ENCODE assay signal across 19 cellular contexts in genomic region chr7:26265061-26265460, GRCh38. TPM values are rescaled to one million over a fixed set of nuclear protein-coding genes. Genes with fewer than 3 reads are reported as not detected.
A peak's percentile ranks its signal among the peaks of the same experiment; 100 is the strongest.
DNase-seq lines count a peak whose midpoint lies in the region; ATAC-seq and TF ChIP-seq lines count a peak whose summit lies in the region.
"Had no signal": no experiment of that assay in that cellular context is flagged by ENCODE, and none has a peak within 500 bp of the region (broad histone marks: within the 10 kb centered on the region; RNA-seq: fewer than 3 reads in every experiment).

No MANE protein-coding gene starts in this region.

- H3K27me3 Mint-ChIP-seq in activated naive CD4-positive, alpha-beta T cell treated with anti-CD3 and anti-CD28 coated beads, Interleukin-2, amount 10 ng/mL, durations not matched to agents 7 days and 5 days: peaks cover 4% of the 10 kb centered on the region
- H3K27me3 Mint-ChIP-seq in activated T-helper 17 cell treated with anti-CD3 and anti-CD28 coated beads, Interleukin-2, amount 50 U/mL, for 72 hours: no peaks in the 10 kb centered on the region
- no peaks in the 10 kb centered on the region for H3K27me3 Mint-ChIP-seq in CD14-positive monocyte (ENCODE audit: low read depth in 3 of 3)

- no peaks in the 10 kb centered on the region for H3K4me1 Mint-ChIP-seq in activated naive CD4-positive, alpha-beta T cell treated with anti-CD3 and anti-CD28 coated beads, Interleukin-2, amount 10 ng/mL, durations not matched to agents 7 days and 5 days
- peaks cover 5% of the 10 kb centered on the region for H3K4me1 Mint-ChIP-seq in activated T-helper 17 cell treated with anti-CD3 and anti-CD28 coated beads, Interleukin-2, amount 50 U/mL, for 72 hours
- H3K4me1 Mint-ChIP-seq in CD14-positive monocyte: no peaks in the 10 kb centered on the region
- H3K4me1 Mint-ChIP-seq: B cell; CD4-positive, alpha-beta memory T cell had no signal

- intact Hi-C loops in CD14-positive monocyte (cut with micrococcal nuclease): no loop called here

- no peaks in the 10 kb centered on the region for H3K36me3 Mint-ChIP-seq in activated naive CD4-positive, alpha-beta T cell treated with anti-CD3 and anti-CD28 coated beads, Interleukin-2, amount 50 U/mL, for 72 hours
- H3K36me3 Mint-ChIP-seq in activated naive CD4-positive, alpha-beta T cell treated with anti-CD3 and anti-CD28 coated beads, Interleukin-2, amount 10 ng/mL, durations not matched to agents 7 days and 5 days: no peaks in the 10 kb centered on the region
- no peaks in the 10 kb centered on the region for H3K36me3 Mint-ChIP-seq in activated T-helper 17 cell treated with anti-CD3 and anti-CD28 coated beads, Interleukin-2, amount 50 U/mL, for 72 hours (ENCODE audit: low read depth)
- no peaks in the 10 kb centered on the region for H3K36me3 Mint-ChIP-seq in CD14-positive monocyte
- H3K36me3 Mint-ChIP-seq: CD4-positive, alpha-beta memory T cell had no signal

- no peak for DNase-seq in activated naive CD4-positive, alpha-beta T cell treated with anti-CD3 and anti-CD28 coated beads, Interleukin-2, amount 50 U/mL, for 72 hours (ENCODE audit: low spot score in 2 of 2)
- no peak for DNase-seq in activated naive CD4-positive, alpha-beta T cell treated with anti-CD3 and anti-CD28 coated beads, Interleukin-2, amount 10 ng/mL, durations not matched to agents 7 days and 5 days
- DNase-seq in HT1080 (ENCODE audit: low read depth): peak; percentile 14
- DNase-seq in fibroblast of villous mesenchyme (ENCODE audit: low read depth): peak; percentile 26
- no peak for DNase-seq in effector CD8-positive, alpha-beta T cell (lab: John Stamatoyannopoulos, UW)
- no peak for DNase-seq in CD14-positive monocyte (ENCODE audit: low spot score)
- DNase-seq: CD4-positive, alpha-beta memory T cell; DMS79 treated with DMSO at 0.1 percent for 48 hours; GF-D8; HFFc6; KG1; NCI-H187 treated with DMSO at 0.1 percent for 48 hours; NCI-H446 treated with DMSO at 0.1 percent for 48 hours; NCI-H82; SHP77 had no signal

- peak; percentile 46 to 91 for ATAC-seq in activated naive CD4-positive, alpha-beta T cell treated with anti-CD3 and anti-CD28 coated beads, Interleukin-2, amount 50 U/mL, for 72 hours
- peak; percentile 99 for ATAC-seq in activated T-helper 17 cell treated with anti-CD3 and anti-CD28 coated beads, Interleukin-2, amount 50 U/mL, for 72 hours (replicated peaks)
- ATAC-seq in GM21515 (IDR thresholded peaks at IDR 0.05; ENCODE audit: unreplicated experiment): no peak
- ATAC-seq: Panc1 had no signal

- TF ChIP-seq CTCF in fibroblast of villous mesenchyme (IDR thresholded peaks at IDR 0.05; ENCODE audit: insufficient read depth, low read depth, low read length): no peak
- TF ChIP-seq CTCF in CD14-positive monocyte (IDR thresholded peaks at IDR 0.05): no peak

- CTCF ChIA-PET in activated naive CD4-positive, alpha-beta T cell treated with anti-CD3 and anti-CD28 coated beads, Interleukin-2, amount 10 ng/mL, durations not matched to agents 7 days and 5 days (lab: Charles Lee): no interaction called here

- H3K9me3 Mint-ChIP-seq in activated naive CD4-positive, alpha-beta T cell treated with anti-CD3 and anti-CD28 coated beads, Interleukin-2, amount 50 U/mL, for 72 hours: peaks cover 0 to 5% of the 10 kb centered on the region in 2 donors
- no peaks in the 10 kb centered on the region for H3K9me3 Mint-ChIP-seq in activated naive CD4-positive, alpha-beta T cell treated with anti-CD3 and anti-CD28 coated beads, Interleukin-2, amount 10 ng/mL, durations not matched to agents 7 days and 5 days
- no peaks in the 10 kb centered on the region for H3K9me3 Mint-ChIP-seq in activated T-helper 17 cell treated with anti-CD3 and anti-CD28 coated beads, Interleukin-2, amount 50 U/mL, for 72 hours
- peaks cover 0 to 32% (median 13%) of the 10 kb centered on the region in 7 donors for H3K9me3 Mint-ChIP-seq in CD14-positive monocyte
- H3K9me3 Mint-ChIP-seq: CD4-positive, alpha-beta memory T cell; HFFc6 had no signal

- no peak overlapping the region for H3K4me3 Mint-ChIP-seq in activated naive CD4-positive, alpha-beta T cell treated with anti-CD3 and anti-CD28 coated beads, Interleukin-2, amount 10 ng/mL, durations not matched to agents 7 days and 5 days
- H3K4me3 Mint-ChIP-seq in activated T-helper 17 cell treated with anti-CD3 and anti-CD28 coated beads, Interleukin-2, amount 50 U/mL, for 72 hours: no peak overlapping the region
- no peak overlapping the region for H3K4me3 Mint-ChIP-seq in CD14-positive monocyte
- H3K4me3 Mint-ChIP-seq: B cell; CD4-positive, alpha-beta memory T cell; HFFc6 had no signal

- H3K27ac Mint-ChIP-seq in activated naive CD4-positive, alpha-beta T cell treated with anti-CD3 and anti-CD28 coated beads, Interleukin-2, amount 50 U/mL, for 72 hours: no peak overlapping the region
- H3K27ac Mint-ChIP-seq in activated naive CD4-positive, alpha-beta T cell treated with anti-CD3 and anti-CD28 coated beads, Interleukin-2, amount 10 ng/mL, durations not matched to agents 7 days and 5 days: no peak overlapping the region
- no peak overlapping the region for H3K27ac Mint-ChIP-seq in activated T-helper 17 cell treated with anti-CD3 and anti-CD28 coated beads, Interleukin-2, amount 50 U/mL, for 72 hours
- H3K27ac Mint-ChIP-seq in CD14-positive monocyte: no peak overlapping the region
- H3K27ac Mint-ChIP-seq: B cell; CD4-positive, alpha-beta memory T cell; HFFc6 had no signal

- no peak overlapping the region for H3K4me3 ChIP-seq in fibroblast of villous mesenchyme (ENCODE audit: low read depth, low read length)

RNA-seq across cellular contexts. Expression of gene SNX10, which starts 26.6 kb away (rescaled TPM):
- total RNA-seq in activated naive CD4-positive, alpha-beta T cell treated with anti-CD3 and anti-CD28 coated beads, Interleukin-2, amount 50 U/mL, for 72 hours: 10 to 100 TPM; 19.9 to 44.6 TPM
- total RNA-seq in HT1080 (2014; rRNA removed; shearing (Covaris generic)): 3.2 and 3.8 TPM in 2 replicates
- polyA plus RNA-seq in HT1080 (2015; cell fraction: cytosol; rRNA removed): 10.1 and 12.9 TPM in 2 replicates
- 3.7 and 4.4 TPM in 2 replicates for polyA plus RNA-seq in HT1080 (2015; cell fraction: nucleus; rRNA removed)
- total RNA-seq in activated T-helper 17 cell treated with anti-CD3 and anti-CD28 coated beads, Interleukin-2, amount 50 U/mL, for 72 hours: 10 to 100 TPM; 23.5 to 30.8 TPM
- 0.86 and 1.9 TPM in 2 replicates for total RNA-seq in fibroblast of villous mesenchyme
- 100 to 1,000 TPM; 219 to 250 TPM for polyA plus RNA-seq in CD14-positive monocyte
- total RNA-seq: HFFc6 had no signal

Comparison
In these comparisons a context has a peak if more than half of its experiments do, and no peak if none do; other contexts are left out.
1. DNase-seq: peak in HT1080 (single experiment) and fibroblast of villous mesenchyme (single experiment); none in activated naive CD4-positive, alpha-beta T cell treated with anti-CD3 and anti-CD28 coated beads, Interleukin-2, amount 50 U/mL, for 72 hours (0 of 2), activated naive CD4-positive, alpha-beta T cell treated with anti-CD3 and anti-CD28 coated beads, Interleukin-2, amount 10 ng/mL, durations not matched to agents 7 days and 5 days (single experiment), effector CD8-positive, alpha-beta T cell (single experiment) and CD14-positive monocyte (single experiment).